ENCODE assay signal across 8 cellular contexts in genomic region chr14:61322011-61322798, GRCh38. TPM values are rescaled to one million over a fixed set of nuclear protein-coding genes. Genes with fewer than 3 reads are reported as not detected.
DNase-seq lines count a peak whose midpoint lies in the region; ATAC-seq, FAIRE-seq and TF ChIP-seq lines count a peak whose summit lies in the region.

No MANE protein-coding gene starts in this region.

- H3K4me1 ChIP-seq in DND-41 (ENCODE audit: insufficient read depth, low read length) (peaks cover 47% of the 10 kb centered on the region), sigmoid colon (peaks cover 0 to 16% (median 11%) of the 10 kb centered on the region in 4 donors)

- H3K4me3 ChIP-seq in DND-41 (ENCODE audit: low read depth in 1 of 2, low read length in 2 of 2) (peak overlapping the region; percentile 67 to 77), sigmoid colon (peak overlapping the region; percentile 28 to 54 (median 52))

- peak; percentile 4 for ATAC-seq in DND-41 (ENCODE audit: insufficient read depth, low read depth)
- ATAC-seq in HG03432 (IDR thresholded peaks at IDR 0.05; ENCODE audit: unreplicated experiment), result peak; percentile 15
- peak; percentile 18 to 29 for ATAC-seq in left cardiac atrium
- no peak for ATAC-seq in GM18519 (IDR thresholded peaks at IDR 0.05; ENCODE audit: low FRiP score, unreplicated experiment)

- peak; percentile 50 for DNase-seq in DND-41
- DNase-seq in activated naive CD4-positive, alpha-beta T cell treated with anti-CD3 and anti-CD28 coated beads for 36 hours, result peak; percentile 50
- peak; percentile 59 for DNase-seq in left cardiac atrium
- peak; percentile 75 for DNase-seq in sigmoid colon
- DNase-seq in NCI-H128 (lab: John Stamatoyannopoulos, UW; ENCODE audit: unreplicated experiment), result no peak
- DNase-seq in HTR-8/SVneo (ENCODE audit: insufficient read length, low spot score), result no peak

- TF ChIP-seq CTCF in DND-41 (IDR thresholded peaks at IDR 0.05; ENCODE audit: borderline replicate concordance, extremely low read depth, low read length, poor library complexity, severe bottlenecking) (no peak), sigmoid colon (IDR thresholded peaks at IDR 0.05) (no peak)

- 1 to 2% methylated on average over 63 of the region's 63 CpGs for WGBS in sigmoid colon, 2 donors

- peak overlapping the region; percentile 99 for H3K4me3 Mint-ChIP-seq in activated naive CD4-positive, alpha-beta T cell treated with anti-CD3 and anti-CD28 coated beads for 36 hours

- H3K4me2 ChIP-seq in DND-41 (ENCODE audit: insufficient read depth, low read length), result peak overlapping the region; percentile 79

- peak overlapping the region; percentile 95 for H3K27ac Mint-ChIP-seq in activated naive CD4-positive, alpha-beta T cell treated with anti-CD3 and anti-CD28 coated beads for 36 hours

- no peak for TF ChIP-seq POLR2A in sigmoid colon (IDR thresholded peaks at IDR 0.05)

- no peak for FAIRE-seq in HTR-8/SVneo (lab: Jason Lieb, UNC)

- intact Hi-C loops in activated naive CD4-positive, alpha-beta T cell treated with anti-CD3 and anti-CD28 coated beads for 36 hours (cut with micrococcal nuclease), result loop anchor here (1.0 to 5.0 kb wide), 3 partner anchors 117 to 300 kb away; no protein-coding TSS in a partner anchor
- intact Hi-C loops in left cardiac atrium (cut with DNase I), result loop anchor here in 1 of 2 donors (10.0 kb wide), 1 partner anchor 133 kb away; no protein-coding TSS in a partner anchor
- intact Hi-C loops in sigmoid colon (cut with DNase I), result no loop called here

- peak overlapping the region; percentile 79 for H2AFZ ChIP-seq in DND-41 (ENCODE audit: low read depth, low read length)

- H3K36me3 Mint-ChIP-seq in activated naive CD4-positive, alpha-beta T cell treated with anti-CD3 and anti-CD28 coated beads for 36 hours (ENCODE audit: low read depth), result peaks cover 40% of the 10 kb centered on the region

- peaks cover 31% of the 10 kb centered on the region for H3K4me1 Mint-ChIP-seq in activated naive CD4-positive, alpha-beta T cell treated with anti-CD3 and anti-CD28 coated beads for 36 hours (ENCODE audit: low read depth)

- CTCF ChIA-PET in activated naive CD4-positive, alpha-beta T cell treated with anti-CD3 and anti-CD28 coated beads for 36 hours (lab: Charles Lee), result interaction anchor here (1.1 to 2.6 kb wide), 4 partner anchors 9 to 149 kb away, joined by 4 to 10 read pairs (median 6); no protein-coding TSS in a partner anchor

- TF ChIP-seq EP300 in sigmoid colon (IDR thresholded peaks at IDR 0.05), result no peak

- H3K79me2 ChIP-seq in DND-41 (ENCODE audit: insufficient read depth, low read length), result peaks cover 67% of the 10 kb centered on the region

- H3K27ac ChIP-seq in DND-41 (ENCODE audit: low read length) (peak overlapping the region; percentile 84), sigmoid colon (peak overlapping the region; percentile 49 to 81 (median 58))

- H3K36me3 ChIP-seq in DND-41 (ENCODE audit: insufficient read depth, low read length) (peaks cover 28% of the 10 kb centered on the region), sigmoid colon (no peaks in the 10 kb centered on the region)

- H3K9me3 ChIP-seq in DND-41 (ENCODE audit: insufficient read depth, low read length, severe bottlenecking) (no peaks in the 10 kb centered on the region), sigmoid colon (no peaks in the 10 kb centered on the region)

- H3K9ac ChIP-seq in DND-41 (ENCODE audit: low read depth, low read length), result peak overlapping the region; percentile 94

- no peaks in the 10 kb centered on the region for H3K9me3 Mint-ChIP-seq in activated naive CD4-positive, alpha-beta T cell treated with anti-CD3 and anti-CD28 coated beads for 36 hours

- H3K27me3 ChIP-seq in DND-41 (ENCODE audit: insufficient read depth, low read length, poor library complexity) (no peaks in the 10 kb centered on the region), sigmoid colon (peaks cover 7 to 43% (median 23%) of the 10 kb centered on the region in 3 donors)

- no peaks in the 10 kb centered on the region for H3K27me3 Mint-ChIP-seq in activated naive CD4-positive, alpha-beta T cell treated with anti-CD3 and anti-CD28 coated beads for 36 hours (ENCODE audit: low read depth)

- H4K20me1 ChIP-seq in DND-41 (ENCODE audit: insufficient read depth, low read length), result no peaks in the 10 kb centered on the region

RNA-seq across cellular contexts. Expression of gene PRKCH, which starts 0.8 kb away (rescaled TPM):
- total RNA-seq in activated naive CD4-positive, alpha-beta T cell treated with anti-CD3 and anti-CD28 coated beads for 36 hours, result 100 to 1,000 TPM; 149 to 158 TPM
- 10 to 100 TPM; 17.6 to 34.8 TPM for total RNA-seq in left cardiac atrium
- total RNA-seq in sigmoid colon, result 10 to 100 TPM in 3 of 4 donors, 1 to 10 TPM in 1; 7.6 to 19.9 (median 12.7) TPM
- polyA plus RNA-seq in sigmoid colon, result 10 to 100 TPM in 1 of 3 donors, 1 to 10 TPM in 2; 4.2 to 16.2 (median 4.6) TPM

RNA-seq across cellular contexts. Expression of gene TMEM30B, which starts 41.1 kb away (rescaled TPM):
- total RNA-seq in activated naive CD4-positive, alpha-beta T cell treated with anti-CD3 and anti-CD28 coated beads for 36 hours, result 1 to 10 TPM; 2.8 to 3.0 TPM
- total RNA-seq in left cardiac atrium (1 to 10 TPM in 1 of 2 donors, under 1 TPM in 1; 0.82 to 1.5 TPM), sigmoid colon (1 to 10 TPM in 2 of 4 donors, under 1 TPM in 2; 0.54 to 1.4 (median 1.0) TPM)
- polyA plus RNA-seq in sigmoid colon, result 10 to 100 TPM; 12.0 to 21.0 (median 12.0) TPM

Comparison
In these comparisons a context has a peak if more than half of its experiments do, and no peak if none do; other contexts are left out.
1. DNase-seq: peak in DND-41 (single experiment), activated naive CD4-positive, alpha-beta T cell treated with anti-CD3 and anti-CD28 coated beads for 36 hours (single experiment), left cardiac atrium (single experiment) and sigmoid colon (single experiment); none in NCI-H128 (single experiment) and HTR-8/SVneo (single experiment).
2. RNA of gene PRKCH, which starts 0.8 kb away (total RNA-seq): 149 to 158 TPM in activated naive CD4-positive, alpha-beta T cell treated with anti-CD3 and anti-CD28 coated beads for 36 hours; 17.6 to 34.8 TPM in left cardiac atrium and 7.6 to 19.9 TPM in sigmoid colon; every median in the first group is over 4 times any median in the second.